Comparison of ENCODE assay signal across 10 cellular contexts in genomic region chr16:73064227-73064995, GRCh38. TPM values are rescaled to one million over a fixed set of nuclear protein-coding genes. Genes with fewer than 3 reads are reported as not detected.
A peak's percentile ranks its signal among the peaks of the same experiment; 100 is the strongest.
DNase-seq lines count a peak whose midpoint lies in the region; ATAC-seq and TF ChIP-seq lines count a peak whose summit lies in the region.
"Had no signal": no experiment of that assay in that cellular context is flagged by ENCODE, and none has a peak within 500 bp of the region (broad histone marks: within the 10 kb centered on the region; RNA-seq: fewer than 3 reads in every experiment).

No MANE protein-coding gene starts in this region.

- no peaks in the 10 kb centered on the region for H3K36me3 Mint-ChIP-seq in activated T-cell treated with anti-CD3 and anti-CD28 coated beads, Interleukin-2, amount 50 U/mL, for 4 hours (ENCODE audit: insufficient read depth)

- H3K9ac ChIP-seq in adipocyte (ENCODE audit: low read length) = peak overlapping the region; percentile 59

- H3K27me3 Mint-ChIP-seq in activated T-cell treated with anti-CD3 and anti-CD28 coated beads, Interleukin-2, amount 50 U/mL, for 4 hours (ENCODE audit: low read depth) = peaks cover 81% of the 10 kb centered on the region

- ATAC-seq in left ventricle myocardium superior = peak; percentile 10
- no peak for ATAC-seq in HG03342 (IDR thresholded peaks at IDR 0.05; ENCODE audit: unreplicated experiment)
- no peak for ATAC-seq in activated T-cell treated with anti-CD3 and anti-CD28 coated beads, Interleukin-2, amount 50 U/mL, for 4 hours
- ATAC-seq: GM12878 had no signal

- H3K4me3 ChIP-seq in adipocyte (ENCODE audit: low read length) (peak overlapping the region; percentile 71), retinal pigment epithelial cell (ENCODE audit: low read length) (peak overlapping the region; percentile 39)
- H3K4me3 ChIP-seq: GM12878 had no signal

- H3K4me3 Mint-ChIP-seq in activated T-cell treated with anti-CD3 and anti-CD28 coated beads, Interleukin-2, amount 50 U/mL, for 4 hours = no peak overlapping the region

- no peaks in the 10 kb centered on the region for H3K27me3 ChIP-seq in adipocyte (replicated peaks; ENCODE audit: control insufficient read depth, insufficient read depth, low read length)

- H3K9me3 ChIP-seq in adipocyte (ENCODE audit: control insufficient read depth, low read length) = no peaks in the 10 kb centered on the region

- DNase-seq in ELF-1 (ENCODE audit: low read depth, low spot score) = peak; percentile 76
- DNase-seq in adipocyte (ENCODE audit: low read depth) = peak; percentile 54
- peak; percentile 52 for DNase-seq in left ventricle myocardium superior
- no peak for DNase-seq in retinal pigment epithelial cell (ENCODE audit: low read depth)
- no peak for DNase-seq in activated T-cell treated with anti-CD3 and anti-CD28 coated beads, Interleukin-2, amount 50 U/mL, for 4 hours
- no peak for DNase-seq in SIG-M5 treated with dmso at 0.1 percent for 504 hours (lab: John Stamatoyannopoulos, UW; ENCODE audit: unreplicated experiment)
- DNase-seq in HuH-7 (ENCODE audit: low spot score) = no peak
- DNase-seq: NCI-H524 had no signal

- peaks cover 7% of the 10 kb centered on the region for H3K4me1 Mint-ChIP-seq in activated T-cell treated with anti-CD3 and anti-CD28 coated beads, Interleukin-2, amount 50 U/mL, for 4 hours (ENCODE audit: low read depth)

- H3K36me3 ChIP-seq in adipocyte (ENCODE audit: control insufficient read depth, insufficient read depth, low read length, severe bottlenecking) = no peaks in the 10 kb centered on the region

- no peaks in the 10 kb centered on the region for H3K9me3 Mint-ChIP-seq in activated T-cell treated with anti-CD3 and anti-CD28 coated beads, Interleukin-2, amount 50 U/mL, for 4 hours

- TF ChIP-seq CTCF in retinal pigment epithelial cell (conservative IDR thresholded peaks at IDR 0.05; ENCODE audit: low read depth, low read length) = no peak

- H3K4me1 ChIP-seq in adipocyte (ENCODE audit: control insufficient read depth, insufficient read depth, low read length) = peaks cover 47% of the 10 kb centered on the region

- intact Hi-C loops in left ventricle myocardium superior (cut with micrococcal nuclease) = no loop called here

RNA-seq across cellular contexts. Expression of gene ZFHX3, which starts 16.5 kb away (rescaled TPM):
- 8.1 TPM for total RNA-seq in left ventricle myocardium superior
- 1 to 10 TPM in 1 of 3 donors, under 1 TPM in 2; 0.29 to 2.5 (median 0.86) TPM for total RNA-seq in activated T-cell treated with anti-CD3 and anti-CD28 coated beads, Interleukin-2, amount 50 U/mL, for 4 hours

Comparison
In these comparisons a context has a peak if more than half of its experiments do, and no peak if none do; other contexts are left out.
1. DNase-seq: peak in ELF-1 (single experiment), adipocyte (single experiment) and left ventricle myocardium superior (single experiment); none in retinal pigment epithelial cell (single experiment), activated T-cell treated with anti-CD3 and anti-CD28 coated beads, Interleukin-2, amount 50 U/mL, for 4 hours (single experiment), SIG-M5 treated with dmso at 0.1 percent for 504 hours (single experiment) and HuH-7 (single experiment).